Comparison of ENCODE assay signal across 13 cellular contexts in genomic region chr20:6665621-6666345, GRCh38.
DNase-seq lines count a peak whose midpoint lies in the region; ATAC-seq and TF ChIP-seq lines count a peak whose summit lies in the region.
"Had no signal": no experiment of that assay in that cellular context is flagged by ENCODE, and none has a peak within 500 bp of the region (broad histone marks: within the 10 kb centered on the region; RNA-seq: fewer than 3 reads in every experiment).

No MANE protein-coding gene starts in this region.

- no peaks in the 10 kb centered on the region for H3K27me3 ChIP-seq in thyroid gland
- no peaks in the 10 kb centered on the region for H3K27me3 ChIP-seq in H7 (ENCODE audit: control insufficient read depth, insufficient read depth, low read length)

- peaks cover 4% of the 10 kb centered on the region for H3K36me3 Mint-ChIP-seq in WTC11
- H3K36me3 Mint-ChIP-seq in T-helper 17 cell (ENCODE audit: low read depth) = no peaks in the 10 kb centered on the region

- intact Hi-C loops in thyroid gland (cut with DNase I) = no loop called here

- DNase-seq in NCI-H2227 treated with DMSO at 0.1 percent for 48 hours (lab: John Stamatoyannopoulos, UW) = peak; percentile 26
- no peak for DNase-seq in NCI-H2227 (lab: John Stamatoyannopoulos, UW; ENCODE audit: unreplicated experiment)
- DNase-seq in NCI-H510A treated with DMSO at 0.1 percent for 48 hours (lab: John Stamatoyannopoulos, UW) = peak; percentile 55
- DNase-seq in iris pigment epithelial cell (ENCODE audit: low read depth) = peak; percentile 18
- peak; percentile 49 to 56 for DNase-seq in thyroid gland
- DNase-seq in WTC11 (ENCODE audit: low spot score) = no peak
- no peak for DNase-seq in H7
- DNase-seq in T-helper 17 cell = no peak
- DNase-seq: activated T-cell treated with anti-CD3 and anti-CD28 coated beads, Interleukin-2, amount 50 U/mL, for 48 hours; effector memory CD8-positive, alpha-beta T cell; foreskin fibroblast; NCI-H1092; stimulated activated CD4-positive, alpha-beta T cell treated with anti-CD3 and anti-CD28 coated beads, Interleukin-4, amount 100 ng/mL, for 24 hours had no signal

- peaks cover 21% of the 10 kb centered on the region for H3K9me3 Mint-ChIP-seq in WTC11

- H3K27ac Mint-ChIP-seq in WTC11 (no peak overlapping the region), T-helper 17 cell (no peak overlapping the region)
- H3K27ac Mint-ChIP-seq: effector memory CD8-positive, alpha-beta T cell had no signal

- whole genome bisulfite sequencing in thyroid gland, 2 donors = 28 to 34% methylated on average over 5 of the region's 5 CpGs

- H3K36me3 ChIP-seq in thyroid gland = no peaks in the 10 kb centered on the region
- H3K36me3 ChIP-seq in H7 (replicated peaks; ENCODE audit: control insufficient read depth, insufficient read depth, low read length) = no peaks in the 10 kb centered on the region

- no peak overlapping the region for H3K4me3 ChIP-seq in thyroid gland (replicated peaks in 1 of 3)
- no peak overlapping the region for H3K4me3 ChIP-seq in H7 (ENCODE audit: insufficient read depth, low read depth, low read length)

- peaks cover 19 to 20% of the 10 kb centered on the region in 2 donors for H3K4me1 ChIP-seq in thyroid gland

- H3K27ac ChIP-seq in thyroid gland = peak overlapping the region; percentile 92 to 98 (median 93)

- no peaks in the 10 kb centered on the region for H3K9me3 ChIP-seq in thyroid gland
- no peaks in the 10 kb centered on the region for H3K9me3 ChIP-seq in T-helper 17 cell (ENCODE audit: control insufficient read depth, low read length, poor library complexity, severe bottlenecking)

- ATAC-seq in WTC11 (no peak; the same call in 1 of the 2 replicates), T-helper 17 cell (no peak)
- ATAC-seq: effector memory CD8-positive, alpha-beta T cell had no signal

- POLR2A ChIA-PET in WTC11 (lab: Charles Lee) = no interaction called here

- CTCF ChIA-PET in WTC11 (lab: Charles Lee) = no interaction called here

- H3K4me1 Mint-ChIP-seq in WTC11 (peaks cover 16% of the 10 kb centered on the region), T-helper 17 cell (no peaks in the 10 kb centered on the region)

- TF ChIP-seq POLR2A in thyroid gland (IDR thresholded peaks at IDR 0.05) = peak in 1 of 2 donors; percentile 45

- TF ChIP-seq CTCF in thyroid gland (IDR thresholded peaks at IDR 0.05) = peak in 1 of 6 experiments; percentile 9
- TF ChIP-seq CTCF in WTC11 (IDR thresholded peaks at IDR 0.05) = no peak

- H3K27me3 Mint-ChIP-seq in WTC11 (ENCODE audit: low read depth) (no peaks in the 10 kb centered on the region), T-helper 17 cell (no peaks in the 10 kb centered on the region)
- H3K27me3 Mint-ChIP-seq: effector memory CD8-positive, alpha-beta T cell had no signal

- no peak overlapping the region for H3K4me3 Mint-ChIP-seq in WTC11
- H3K4me3 Mint-ChIP-seq in T-helper 17 cell = no peak overlapping the region
- H3K4me3 Mint-ChIP-seq: effector memory CD8-positive, alpha-beta T cell had no signal

TF ChIP-seq in WTC11, 78 proteins besides CTCF, POLR2A, EP300 and RAD21:
- TF ChIP-seq ZSCAN18 (CRISPR knock-in tag; IDR thresholded peaks at IDR 0.05) (no peak), ZNF512 (CRISPR knock-in tag; IDR thresholded peaks at IDR 0.05; ENCODE audit: borderline replicate concordance) (no peak), GABPB1 (CRISPR knock-in tag; IDR thresholded peaks at IDR 0.05) (no peak), ZNF396 (CRISPR knock-in tag; IDR thresholded peaks at IDR 0.05; ENCODE audit: borderline replicate concordance) (no peak), ZNF138 (CRISPR knock-in tag; conservative IDR thresholded peaks at IDR 0.05) (no peak), PREB (CRISPR knock-in tag; IDR thresholded peaks at IDR 0.05; ENCODE audit: borderline replicate concordance) (no peak), KAT7 (CRISPR knock-in tag; IDR thresholded peaks at IDR 0.05; ENCODE audit: borderline replicate concordance) (no peak), NFYB (CRISPR knock-in tag; conservative IDR thresholded peaks at IDR 0.05; ENCODE audit: low read depth) (no peak)
- TF ChIP-seq, protein P1, sequence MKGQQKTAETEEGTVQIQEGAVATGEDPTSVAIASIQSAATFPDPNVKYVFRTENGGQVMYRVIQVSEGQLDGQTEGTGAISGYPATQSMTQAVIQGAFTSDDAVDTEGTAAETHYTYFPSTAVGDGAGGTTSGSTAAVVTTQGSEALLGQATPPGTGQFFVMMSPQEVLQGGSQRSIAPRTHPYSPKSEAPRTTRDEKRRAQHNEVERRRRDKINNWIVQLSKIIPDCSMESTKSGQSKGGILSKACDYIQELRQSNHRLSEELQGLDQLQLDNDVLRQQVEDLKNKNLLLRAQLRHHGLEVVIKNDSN (CRISPR knock-in tag; IDR thresholded peaks at IDR 0.05) = no peak
- TF ChIP-seq, protein P2, sequence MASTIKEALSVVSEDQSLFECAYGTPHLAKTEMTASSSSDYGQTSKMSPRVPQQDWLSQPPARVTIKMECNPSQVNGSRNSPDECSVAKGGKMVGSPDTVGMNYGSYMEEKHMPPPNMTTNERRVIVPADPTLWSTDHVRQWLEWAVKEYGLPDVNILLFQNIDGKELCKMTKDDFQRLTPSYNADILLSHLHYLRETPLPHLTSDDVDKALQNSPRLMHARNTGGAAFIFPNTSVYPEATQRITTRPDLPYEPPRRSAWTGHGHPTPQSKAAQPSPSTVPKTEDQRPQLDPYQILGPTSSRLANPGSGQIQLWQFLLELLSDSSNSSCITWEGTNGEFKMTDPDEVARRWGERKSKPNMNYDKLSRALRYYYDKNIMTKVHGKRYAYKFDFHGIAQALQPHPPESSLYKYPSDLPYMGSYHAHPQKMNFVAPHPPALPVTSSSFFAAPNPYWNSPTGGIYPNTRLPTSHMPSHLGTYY (CRISPR knock-in tag; IDR thresholded peaks at IDR 0.05) = no peak
- TF ChIP-seq, protein P3, sequence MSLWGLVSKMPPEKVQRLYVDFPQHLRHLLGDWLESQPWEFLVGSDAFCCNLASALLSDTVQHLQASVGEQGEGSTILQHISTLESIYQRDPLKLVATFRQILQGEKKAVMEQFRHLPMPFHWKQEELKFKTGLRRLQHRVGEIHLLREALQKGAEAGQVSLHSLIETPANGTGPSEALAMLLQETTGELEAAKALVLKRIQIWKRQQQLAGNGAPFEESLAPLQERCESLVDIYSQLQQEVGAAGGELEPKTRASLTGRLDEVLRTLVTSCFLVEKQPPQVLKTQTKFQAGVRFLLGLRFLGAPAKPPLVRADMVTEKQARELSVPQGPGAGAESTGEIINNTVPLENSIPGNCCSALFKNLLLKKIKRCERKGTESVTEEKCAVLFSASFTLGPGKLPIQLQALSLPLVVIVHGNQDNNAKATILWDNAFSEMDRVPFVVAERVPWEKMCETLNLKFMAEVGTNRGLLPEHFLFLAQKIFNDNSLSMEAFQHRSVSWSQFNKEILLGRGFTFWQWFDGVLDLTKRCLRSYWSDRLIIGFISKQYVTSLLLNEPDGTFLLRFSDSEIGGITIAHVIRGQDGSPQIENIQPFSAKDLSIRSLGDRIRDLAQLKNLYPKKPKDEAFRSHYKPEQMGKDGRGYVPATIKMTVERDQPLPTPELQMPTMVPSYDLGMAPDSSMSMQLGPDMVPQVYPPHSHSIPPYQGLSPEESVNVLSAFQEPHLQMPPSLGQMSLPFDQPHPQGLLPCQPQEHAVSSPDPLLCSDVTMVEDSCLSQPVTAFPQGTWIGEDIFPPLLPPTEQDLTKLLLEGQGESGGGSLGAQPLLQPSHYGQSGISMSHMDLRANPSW (CRISPR knock-in tag; conservative IDR thresholded peaks at IDR 0.05; ENCODE audit: low read depth) = no peak
- TF ChIP-seq, protein P4, sequence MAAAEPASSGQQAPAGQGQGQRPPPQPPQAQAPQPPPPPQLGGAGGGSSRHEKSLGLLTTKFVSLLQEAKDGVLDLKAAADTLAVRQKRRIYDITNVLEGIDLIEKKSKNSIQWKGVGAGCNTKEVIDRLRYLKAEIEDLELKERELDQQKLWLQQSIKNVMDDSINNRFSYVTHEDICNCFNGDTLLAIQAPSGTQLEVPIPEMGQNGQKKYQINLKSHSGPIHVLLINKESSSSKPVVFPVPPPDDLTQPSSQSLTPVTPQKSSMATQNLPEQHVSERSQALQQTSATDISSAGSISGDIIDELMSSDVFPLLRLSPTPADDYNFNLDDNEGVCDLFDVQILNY (CRISPR knock-in tag; IDR thresholded peaks at IDR 0.05) = no peak

Comparison
In these comparisons a context has a peak if more than half of its experiments do, and no peak if none do; other contexts are left out.
1. DNase-seq: peak in NCI-H2227 treated with DMSO at 0.1 percent for 48 hours (single experiment), NCI-H510A treated with DMSO at 0.1 percent for 48 hours (single experiment), iris pigment epithelial cell (single experiment) and thyroid gland (2 of 2); none in NCI-H2227 (single experiment), WTC11 (single experiment), H7 (single experiment) and T-helper 17 cell (0 of 3).